ENCODE assay signal across 16 cellular contexts in genomic region chr16:2037631-2038358, GRCh38. TPM values are rescaled to one million over a fixed set of nuclear protein-coding genes. Genes with fewer than 3 reads are reported as not detected.
DNase-seq lines count a peak whose midpoint lies in the region; ATAC-seq, FAIRE-seq and TF ChIP-seq lines count a peak whose summit lies in the region.
"Had no signal": no experiment of that assay in that cellular context is flagged by ENCODE, and none has a peak within 500 bp of the region (broad histone marks: within the 10 kb centered on the region; RNA-seq: fewer than 3 reads in every experiment).

No MANE protein-coding gene starts in this region.

- no peak overlapping the region for H3K4me3 ChIP-seq in PC-9
- no peak overlapping the region for H3K4me3 ChIP-seq in endothelial cell of umbilical vein (replicated peaks in 1 of 3; ENCODE audit: insufficient read depth in 1 of 3, low read depth in 1 of 3, low read length in 3 of 3)
- no peak overlapping the region for H3K4me3 ChIP-seq in tibial nerve
- H3K4me3 ChIP-seq: GM23338, SJSA1 had no signal

- ATAC-seq in GM19023 (IDR thresholded peaks at IDR 0.05; ENCODE audit: unreplicated experiment), result no peak
- ATAC-seq in activated naive CD4-positive, alpha-beta T cell treated with anti-CD3 and anti-CD28 coated beads, Interleukin-2, amount 50 U/mL, for 72 hours, result no peak
- no peak for ATAC-seq in natural killer cell treated with Interleukin-12 subunit alpha and Interleukin-12 subunit beta and Interleukin-15 and Interleukin-18, amount 100 ng/mL, for 72 hours
- ATAC-seq: GM23338; stimulated activated effector memory CD8-positive, alpha-beta T cell treated with anti-CD3 and anti-CD28 coated beads, Interleukin-12 subunit alpha, Interleukin-12 subunit beta, amount 100 ng/mL, for 72 hours had no signal

- no peak overlapping the region for H2AFZ ChIP-seq in PC-9
- no peak overlapping the region for H2AFZ ChIP-seq in endothelial cell of umbilical vein (ENCODE audit: low read depth, low read length)
- H2AFZ ChIP-seq: GM23338 had no signal

- H3K9ac ChIP-seq in endothelial cell of umbilical vein (replicated peaks; ENCODE audit: extremely low read depth, insufficient read depth, low read length), result no peak overlapping the region

- no peak for TF ChIP-seq POLR2A in endothelial cell of umbilical vein (IDR thresholded peaks at IDR 0.05; ENCODE audit: low read depth, low read length)
- TF ChIP-seq POLR2A in tibial nerve (IDR thresholded peaks at IDR 0.05), result no peak

- H3K4me1 ChIP-seq in PC-9 (replicated peaks; ENCODE audit: insufficient read depth) (peaks cover 41% of the 10 kb centered on the region), endothelial cell of umbilical vein (ENCODE audit: control insufficient read depth, extremely low read depth, insufficient read depth, low read length) (peaks cover 33% of the 10 kb centered on the region), tibial nerve (peaks cover 0 to 92% (median 79%) of the 10 kb centered on the region in 4 donors)

- BruUV-seq in PC-9 (replicated peaks; lab: Mats Ljungman, UMichigan), result TSS peak; percentile 22
- TSS peak; percentile 57 for BruUV-seq in endothelial cell of umbilical vein (replicated peaks; lab: Mats Ljungman, UMichigan)

- peak; percentile 54 for FAIRE-seq in endothelial cell of umbilical vein (lab: Jason Lieb, UNC)

- H4K20me1 ChIP-seq in PC-9 (ENCODE audit: insufficient read depth), result no peaks in the 10 kb centered on the region
- no peaks in the 10 kb centered on the region for H4K20me1 ChIP-seq in endothelial cell of umbilical vein (replicated peaks; ENCODE audit: control insufficient read depth, extremely low read depth, insufficient read depth, low read length)

- intact Hi-C loops in PC-9 (cut with micrococcal nuclease; ENCODE audit: unreplicated experiment), result no loop called here
- intact Hi-C loops in endothelial cell of umbilical vein (cut with micrococcal nuclease), result no loop called here

- H3K4me1 Mint-ChIP-seq in nephron, result peaks cover 31% of the 10 kb centered on the region
- no peaks in the 10 kb centered on the region for H3K4me1 Mint-ChIP-seq in natural killer cell treated with Interleukin-12 subunit alpha and Interleukin-12 subunit beta and Interleukin-15 and Interleukin-18, amount 100 ng/mL, for 72 hours (ENCODE audit: low read depth in 2 of 2)
- H3K4me1 Mint-ChIP-seq: stimulated activated effector memory CD8-positive, alpha-beta T cell treated with anti-CD3 and anti-CD28 coated beads, Interleukin-12 subunit alpha, Interleukin-12 subunit beta, amount 100 ng/mL, for 72 hours had no signal

- no peaks in the 10 kb centered on the region for H3K9me3 Mint-ChIP-seq in nephron
- no peaks in the 10 kb centered on the region for H3K9me3 Mint-ChIP-seq in activated naive CD4-positive, alpha-beta T cell treated with anti-CD3 and anti-CD28 coated beads, Interleukin-2, amount 50 U/mL, for 72 hours
- H3K9me3 Mint-ChIP-seq in natural killer cell treated with Interleukin-12 subunit alpha and Interleukin-12 subunit beta and Interleukin-15 and Interleukin-18, amount 100 ng/mL, for 72 hours, result no peaks in the 10 kb centered on the region
- H3K9me3 Mint-ChIP-seq: CD4-positive, alpha-beta T cell; GM23338; stimulated activated effector memory CD8-positive, alpha-beta T cell treated with anti-CD3 and anti-CD28 coated beads, Interleukin-12 subunit alpha, Interleukin-12 subunit beta, amount 100 ng/mL, for 72 hours had no signal

- WGBS in tibial nerve, 2 donors, result 52 to 63% methylated on average over 23 to 28 of the region's 30 CpGs

- H3K9me1 ChIP-seq in endothelial cell of umbilical vein (replicated peaks; ENCODE audit: control insufficient read depth, extremely low read depth, insufficient read depth, low read length), result no peaks in the 10 kb centered on the region

- no peaks in the 10 kb centered on the region for H3K36me3 ChIP-seq in PC-9 (ENCODE audit: low read depth)
- H3K36me3 ChIP-seq in endothelial cell of umbilical vein (ENCODE audit: control insufficient read depth in 2 of 2, extremely low read depth in 1 of 2, insufficient read depth in 2 of 2, low read length in 2 of 2), result peaks cover 0 to 10% of the 10 kb centered on the region in 2 experiments
- H3K36me3 ChIP-seq in tibial nerve, result peaks cover 0 to 6% (median 0%) of the 10 kb centered on the region in 3 donors

- no peak overlapping the region for H3K4me2 ChIP-seq in PC-9
- H3K4me2 ChIP-seq in endothelial cell of umbilical vein (ENCODE audit: insufficient read depth, low read length), result no peak overlapping the region
- H3K4me2 ChIP-seq: GM23338 had no signal

- H3K36me3 Mint-ChIP-seq in nephron (ENCODE audit: low read depth), result no peaks in the 10 kb centered on the region
- H3K36me3 Mint-ChIP-seq in activated naive CD4-positive, alpha-beta T cell treated with anti-CD3 and anti-CD28 coated beads, Interleukin-2, amount 50 U/mL, for 72 hours, result no peaks in the 10 kb centered on the region
- H3K36me3 Mint-ChIP-seq in natural killer cell treated with Interleukin-12 subunit alpha and Interleukin-12 subunit beta and Interleukin-15 and Interleukin-18, amount 100 ng/mL, for 72 hours, result no peaks in the 10 kb centered on the region
- H3K36me3 Mint-ChIP-seq: stimulated activated effector memory CD8-positive, alpha-beta T cell treated with anti-CD3 and anti-CD28 coated beads, Interleukin-12 subunit alpha, Interleukin-12 subunit beta, amount 100 ng/mL, for 72 hours had no signal

- peaks cover 29% of the 10 kb centered on the region for H3F3A ChIP-seq in PC-9 (ENCODE audit: insufficient read depth, low read depth)

- TF ChIP-seq CTCF in PC-9 (conservative IDR thresholded peaks at IDR 0.05) (no peak), endothelial cell of umbilical vein (IDR thresholded peaks at IDR 0.05; ENCODE audit: extremely low read depth in 1 of 2, insufficient read depth in 1 of 2, low read depth in 1 of 2, low read length in 2 of 2) (no peak), nephron (IDR thresholded peaks at IDR 0.05; ENCODE audit: unreplicated experiment in 3 of 3) (no peak), tibial nerve (IDR thresholded peaks at IDR 0.05) (no peak)

- CTCF ChIA-PET in PC-9 (lab: Charles Lee), result interaction anchor here (0.6 kb wide), 1 partner anchor 26 kb away, joined by 18 read pairs; no protein-coding TSS in a partner anchor
- CTCF ChIA-PET in endothelial cell of umbilical vein (lab: Charles Lee), result interaction anchor here (0.7 kb wide), 1 partner anchor 14 kb away, joined by 3 read pairs; no protein-coding TSS in a partner anchor

- H3K79me2 ChIP-seq in PC-9 (ENCODE audit: low read depth) (no peaks in the 10 kb centered on the region), endothelial cell of umbilical vein (ENCODE audit: control insufficient read depth, insufficient read depth, low read length) (peaks cover 10% of the 10 kb centered on the region)

- peak overlapping the region; percentile 57 to 62 (median 62) for H3K4me3 Mint-ChIP-seq in nephron
- no peak overlapping the region for H3K4me3 Mint-ChIP-seq in natural killer cell treated with Interleukin-12 subunit alpha and Interleukin-12 subunit beta and Interleukin-15 and Interleukin-18, amount 100 ng/mL, for 72 hours
- H3K4me3 Mint-ChIP-seq: CD4-positive, alpha-beta T cell; GM23338; stimulated activated effector memory CD8-positive, alpha-beta T cell treated with anti-CD3 and anti-CD28 coated beads, Interleukin-12 subunit alpha, Interleukin-12 subunit beta, amount 100 ng/mL, for 72 hours had no signal

- no peak for DNase-seq in PC-9
- DNase-seq in endothelial cell of umbilical vein (ENCODE audit: low read depth, low spot score), result no peak
- DNase-seq in tibial nerve (ENCODE audit: low spot score in 2 of 2), result no peak
- DNase-seq in activated naive CD4-positive, alpha-beta T cell treated with anti-CD3 and anti-CD28 coated beads, Interleukin-2, amount 50 U/mL, for 72 hours (ENCODE audit: low spot score in 2 of 2), result no peak
- no peak for DNase-seq in natural killer cell treated with Interleukin-12 subunit alpha and Interleukin-12 subunit beta and Interleukin-15 and Interleukin-18, amount 100 ng/mL, for 72 hours (ENCODE audit: low spot score)
- no peak for DNase-seq in NCI-H446 (lab: John Stamatoyannopoulos, UW)
- DNase-seq: activated gamma-delta T cell treated with Interleukin-2 at 50 U/mL for 16 hours; CD4-positive, alpha-beta T cell; NCI-H2081 treated with DMSO at 0.1 percent for 48 hours; stimulated activated CD4-positive, alpha-beta T cell treated with anti-CD3 and anti-CD28 coated beads, Interleukin-4, amount 100 ng/mL, for 24 hours had no signal

- H3K27me3 Mint-ChIP-seq in nephron (ENCODE audit: low read depth), result no peaks in the 10 kb centered on the region
- no peaks in the 10 kb centered on the region for H3K27me3 Mint-ChIP-seq in natural killer cell treated with Interleukin-12 subunit alpha and Interleukin-12 subunit beta and Interleukin-15 and Interleukin-18, amount 100 ng/mL, for 72 hours
- H3K27me3 Mint-ChIP-seq: CD4-positive, alpha-beta T cell had no signal

- no peaks in the 10 kb centered on the region for H3K9me2 ChIP-seq in PC-9 (ENCODE audit: insufficient read depth)

- H3K27me3 ChIP-seq in PC-9 (ENCODE audit: insufficient read depth, low read depth) (no peaks in the 10 kb centered on the region), endothelial cell of umbilical vein (ENCODE audit: control insufficient read depth in 2 of 2, insufficient read depth in 2 of 2, low read length in 2 of 2) (no peaks in the 10 kb centered on the region), tibial nerve (no peaks in the 10 kb centered on the region)
- H3K27me3 ChIP-seq: SJSA1 had no signal

- POLR2A ChIA-PET in PC-9 (lab: Charles Lee; ENCODE audit: unreplicated experiment), result no interaction called here
- POLR2A ChIA-PET in endothelial cell of umbilical vein (lab: Charles Lee), result no interaction called here

- H3K27ac Mint-ChIP-seq in nephron, result peak overlapping the region; percentile 98 to 100 (median 99)
- H3K27ac Mint-ChIP-seq in activated naive CD4-positive, alpha-beta T cell treated with anti-CD3 and anti-CD28 coated beads, Interleukin-2, amount 50 U/mL, for 72 hours, result no peak overlapping the region
- H3K27ac Mint-ChIP-seq in natural killer cell treated with Interleukin-12 subunit alpha and Interleukin-12 subunit beta and Interleukin-15 and Interleukin-18, amount 100 ng/mL, for 72 hours, result no peak overlapping the region
- H3K27ac Mint-ChIP-seq: CD4-positive, alpha-beta T cell; GM23338; stimulated activated effector memory CD8-positive, alpha-beta T cell treated with anti-CD3 and anti-CD28 coated beads, Interleukin-12 subunit alpha, Interleukin-12 subunit beta, amount 100 ng/mL, for 72 hours had no signal

- H3K27ac ChIP-seq in PC-9 (no peak overlapping the region), endothelial cell of umbilical vein (ENCODE audit: insufficient read depth, low read depth, low read length) (no peak overlapping the region), tibial nerve (peak overlapping the region; percentile 69 to 99 (median 88))
- H3K27ac ChIP-seq: HL-60 had no signal

- no peaks in the 10 kb centered on the region for H3K9me3 ChIP-seq in PC-9 (ENCODE audit: insufficient read depth, low read depth)
- no peaks in the 10 kb centered on the region for H3K9me3 ChIP-seq in endothelial cell of umbilical vein (replicated peaks; ENCODE audit: control insufficient read depth, insufficient read depth, low read length)
- H3K9me3 ChIP-seq in tibial nerve, result no peaks in the 10 kb centered on the region
- H3K9me3 ChIP-seq: SJSA1 had no signal

- dilution Hi-C loops in endothelial cell of umbilical vein (cut with MboI; ENCODE audit: extremely low pct_ligation_motif_present, low sequenced_read_pairs), result loop anchor here (25.0 kb wide), 1 partner anchor 125 kb away; the partner anchor contains the start of gene TRAF7

- TF ChIP-seq EP300 in tibial nerve (IDR thresholded peaks at IDR 0.05), result no peak

RNA-seq across cellular contexts. Expression of gene NTHL1, which starts 9.8 kb away (rescaled TPM):
- total RNA-seq in PC-9 (2021), result 47.3 and 66.6 TPM in 2 replicates
- total RNA-seq in endothelial cell of umbilical vein, result 35.3 and 39.8 TPM in 2 replicates
- polyA plus RNA-seq in endothelial cell of umbilical vein, result 65.8 and 77.9 TPM in 2 replicates
- polyA plus RNA-seq in endothelial cell of umbilical vein (2011; cell fraction: cytosol; rRNA removed), result 37.7 and 43.7 TPM in 2 replicates
- 25.9 and 27.0 TPM in 2 replicates for polyA plus RNA-seq in endothelial cell of umbilical vein (2011; cell fraction: nucleus; rRNA removed)
- 23.6 and 24.8 TPM in 2 replicates for polyA plus RNA-seq in endothelial cell of umbilical vein (2012)
- 12.8 and 14.7 TPM in 2 replicates for polyA minus RNA-seq in endothelial cell of umbilical vein
- polyA minus RNA-seq in endothelial cell of umbilical vein (2011; cell fraction: cytosol; rRNA and poly(A)+ RNA removed), result 38.5 TPM
- 3.6 and 5.4 TPM in 2 replicates for polyA minus RNA-seq in endothelial cell of umbilical vein (2011; cell fraction: nucleus; rRNA and poly(A)+ RNA removed)
- 10 to 100 TPM; 22.8 to 56.7 (median 28.1) TPM for total RNA-seq in tibial nerve
- 10 to 100 TPM; 21.6 to 25.3 TPM for total RNA-seq in activated naive CD4-positive, alpha-beta T cell treated with anti-CD3 and anti-CD28 coated beads, Interleukin-2, amount 50 U/mL, for 72 hours
- 10 to 100 TPM; 12.6 to 40.9 TPM for total RNA-seq in natural killer cell treated with Interleukin-12 subunit alpha and Interleukin-12 subunit beta and Interleukin-15 and Interleukin-18, amount 100 ng/mL, for 72 hours

RNA-seq across cellular contexts. Expression of gene TSC2, which starts 10.0 kb away (rescaled TPM):
- total RNA-seq in PC-9 (2021), result 166 and 170 TPM in 2 replicates
- total RNA-seq in endothelial cell of umbilical vein, result 144 TPM in 2 replicates
- 87.9 and 116 TPM in 2 replicates for polyA plus RNA-seq in endothelial cell of umbilical vein
- polyA plus RNA-seq in endothelial cell of umbilical vein (2011; cell fraction: cytosol; rRNA removed), result 57.9 and 64.6 TPM in 2 replicates
- 290 and 403 TPM in 2 replicates for polyA plus RNA-seq in endothelial cell of umbilical vein (2011; cell fraction: nucleus; rRNA removed)
- polyA plus RNA-seq in endothelial cell of umbilical vein (2012), result 86.6 and 96.4 TPM in 2 replicates
- 130 and 144 TPM in 2 replicates for polyA minus RNA-seq in endothelial cell of umbilical vein
- polyA minus RNA-seq in endothelial cell of umbilical vein (2011; cell fraction: cytosol; rRNA and poly(A)+ RNA removed), result 50.8 TPM
- 109 and 176 TPM in 2 replicates for polyA minus RNA-seq in endothelial cell of umbilical vein (2011; cell fraction: nucleus; rRNA and poly(A)+ RNA removed)
- 100 to 1,000 TPM in 2 of 4 donors, 10 to 100 TPM in 2; 75.4 to 507 (median 111) TPM for total RNA-seq in tibial nerve
- 100 to 1,000 TPM in 1 of 2 donors, 10 to 100 TPM in 1; 70.5 to 121 TPM for total RNA-seq in activated naive CD4-positive, alpha-beta T cell treated with anti-CD3 and anti-CD28 coated beads, Interleukin-2, amount 50 U/mL, for 72 hours
- 100 to 1,000 TPM; 106 to 155 TPM for total RNA-seq in natural killer cell treated with Interleukin-12 subunit alpha and Interleukin-12 subunit beta and Interleukin-15 and Interleukin-18, amount 100 ng/mL, for 72 hours

RNA-seq across cellular contexts. Expression of gene NHERF2, which starts 11.1 kb away (rescaled TPM):
- 104 and 144 TPM in 2 replicates for total RNA-seq in PC-9 (2021)
- 71.2 and 77.7 TPM in 2 replicates for total RNA-seq in endothelial cell of umbilical vein
- 65.2 and 84.5 TPM in 2 replicates for polyA plus RNA-seq in endothelial cell of umbilical vein
- 58.9 and 90.9 TPM in 2 replicates for polyA plus RNA-seq in endothelial cell of umbilical vein (2011; cell fraction: cytosol; rRNA removed)
- polyA plus RNA-seq in endothelial cell of umbilical vein (2011; cell fraction: nucleus; rRNA removed), result 39.6 and 43.1 TPM in 2 replicates
- 52.8 and 76.0 TPM in 2 replicates for polyA plus RNA-seq in endothelial cell of umbilical vein (2012)
- 15.6 and 18.8 TPM in 2 replicates for polyA minus RNA-seq in endothelial cell of umbilical vein
- polyA minus RNA-seq in endothelial cell of umbilical vein (2011; cell fraction: cytosol; rRNA and poly(A)+ RNA removed), result 14.8 TPM
- polyA minus RNA-seq in endothelial cell of umbilical vein (2011; cell fraction: nucleus; rRNA and poly(A)+ RNA removed), result 5.5 and 15.8 TPM in 2 replicates
- total RNA-seq in tibial nerve, result 10 to 100 TPM; 54.7 to 83.1 (median 64.9) TPM
- total RNA-seq in activated naive CD4-positive, alpha-beta T cell treated with anti-CD3 and anti-CD28 coated beads, Interleukin-2, amount 50 U/mL, for 72 hours, result 1 to 10 TPM in 1 of 2 donors, under 1 TPM in 1; 0.82 to 3.7 TPM
- total RNA-seq in natural killer cell treated with Interleukin-12 subunit alpha and Interleukin-12 subunit beta and Interleukin-15 and Interleukin-18, amount 100 ng/mL, for 72 hours, result 1 to 10 TPM; 3.8 to 4.5 TPM

RNA-seq across cellular contexts. Expression of gene NPW, which starts 18.2 kb away (rescaled TPM):
- total RNA-seq in PC-9 (2021), result 4.0 and 8.1 TPM in 2 replicates
- 3.3 and 3.9 TPM in 2 replicates for total RNA-seq in endothelial cell of umbilical vein
- polyA plus RNA-seq in endothelial cell of umbilical vein, result 0.84 and 1.8 TPM in 2 replicates
- 0.52 and 1.2 TPM in 2 replicates for polyA plus RNA-seq in endothelial cell of umbilical vein (2011; cell fraction: cytosol; rRNA removed)
- polyA plus RNA-seq in endothelial cell of umbilical vein (2011; cell fraction: nucleus; rRNA removed), result 0.25 and 0.93 TPM in 2 replicates
- polyA plus RNA-seq in endothelial cell of umbilical vein (2012), result 1.4 and 6.4 TPM in 2 replicates
- not detected in 2 replicates for polyA minus RNA-seq in endothelial cell of umbilical vein
- polyA minus RNA-seq in endothelial cell of umbilical vein (2011; cell fraction: cytosol; rRNA and poly(A)+ RNA removed), result 2.8 TPM
- not detected in 2 replicates for polyA minus RNA-seq in endothelial cell of umbilical vein (2011; cell fraction: nucleus; rRNA and poly(A)+ RNA removed)
- total RNA-seq in tibial nerve, result 1 to 10 TPM in 2 of 4 donors, not detected in 2; 3.0 to 3.1 TPM
- 1 to 10 TPM in 1 of 2 donors, under 1 TPM in 1; 0.61 to 4.6 TPM for total RNA-seq in activated naive CD4-positive, alpha-beta T cell treated with anti-CD3 and anti-CD28 coated beads, Interleukin-2, amount 50 U/mL, for 72 hours
- total RNA-seq in natural killer cell treated with Interleukin-12 subunit alpha and Interleukin-12 subunit beta and Interleukin-15 and Interleukin-18, amount 100 ng/mL, for 72 hours, result 1 to 10 TPM; 1.5 to 3.5 TPM
- total RNA-seq: SJSA1 had no signal

RNA-seq across cellular contexts. Expression of gene ZNF598, which starts 28.2 kb away (rescaled TPM):
- total RNA-seq in PC-9 (2021), result 68.4 and 72.5 TPM in 2 replicates
- total RNA-seq in endothelial cell of umbilical vein, result 60.5 and 67.0 TPM in 2 replicates
- polyA plus RNA-seq in endothelial cell of umbilical vein, result 43.3 TPM in 2 replicates
- 32.2 and 43.0 TPM in 2 replicates for polyA plus RNA-seq in endothelial cell of umbilical vein (2011; cell fraction: cytosol; rRNA removed)
- 96.3 and 100.0 TPM in 2 replicates for polyA plus RNA-seq in endothelial cell of umbilical vein (2011; cell fraction: nucleus; rRNA removed)
- polyA plus RNA-seq in endothelial cell of umbilical vein (2012), result 25.3 and 32.2 TPM in 2 replicates
- polyA minus RNA-seq in endothelial cell of umbilical vein, result 14.8 and 20.7 TPM in 2 replicates
- 70.3 TPM for polyA minus RNA-seq in endothelial cell of umbilical vein (2011; cell fraction: cytosol; rRNA and poly(A)+ RNA removed)
- 13.4 and 28.0 TPM in 2 replicates for polyA minus RNA-seq in endothelial cell of umbilical vein (2011; cell fraction: nucleus; rRNA and poly(A)+ RNA removed)
- 10 to 100 TPM; 37.0 to 83.1 (median 49.2) TPM for total RNA-seq in tibial nerve
- 10 to 100 TPM; 72.2 to 87.9 TPM for total RNA-seq in activated naive CD4-positive, alpha-beta T cell treated with anti-CD3 and anti-CD28 coated beads, Interleukin-2, amount 50 U/mL, for 72 hours
- total RNA-seq in natural killer cell treated with Interleukin-12 subunit alpha and Interleukin-12 subunit beta and Interleukin-15 and Interleukin-18, amount 100 ng/mL, for 72 hours, result 100 to 1,000 TPM in 1 of 2 donors, 10 to 100 TPM in 1; 83.1 to 163 TPM

Comparison
In these comparisons a context has a peak if more than half of its experiments do, and no peak if none do; other contexts are left out.
1. H3K27ac ChIP-seq: peak in tibial nerve (4 of 4); none in PC-9 (single experiment) and endothelial cell of umbilical vein (single experiment).
2. H3K27ac Mint-ChIP-seq: peak in nephron (3 of 3); none in activated naive CD4-positive, alpha-beta T cell treated with anti-CD3 and anti-CD28 coated beads, Interleukin-2, amount 50 U/mL, for 72 hours (0 of 2) and natural killer cell treated with Interleukin-12 subunit alpha and Interleukin-12 subunit beta and Interleukin-15 and Interleukin-18, amount 100 ng/mL, for 72 hours (0 of 2).
3. RNA of gene NHERF2, which starts 11.1 kb away (total RNA-seq): 104 to 144 TPM in PC-9, 71.2 to 77.7 TPM in endothelial cell of umbilical vein and 54.7 to 83.1 TPM in tibial nerve; 3.8 to 4.5 TPM in natural killer cell treated with Interleukin-12 subunit alpha and Interleukin-12 subunit beta and Interleukin-15 and Interleukin-18, amount 100 ng/mL, for 72 hours and 0.82 to 3.7 TPM in activated naive CD4-positive, alpha-beta T cell treated with anti-CD3 and anti-CD28 coated beads, Interleukin-2, amount 50 U/mL, for 72 hours; every median in the first group is over 10 times any median in the second.